Comparison of ENCODE assay signal across 8 cellular contexts in the genomic region with DNA sequence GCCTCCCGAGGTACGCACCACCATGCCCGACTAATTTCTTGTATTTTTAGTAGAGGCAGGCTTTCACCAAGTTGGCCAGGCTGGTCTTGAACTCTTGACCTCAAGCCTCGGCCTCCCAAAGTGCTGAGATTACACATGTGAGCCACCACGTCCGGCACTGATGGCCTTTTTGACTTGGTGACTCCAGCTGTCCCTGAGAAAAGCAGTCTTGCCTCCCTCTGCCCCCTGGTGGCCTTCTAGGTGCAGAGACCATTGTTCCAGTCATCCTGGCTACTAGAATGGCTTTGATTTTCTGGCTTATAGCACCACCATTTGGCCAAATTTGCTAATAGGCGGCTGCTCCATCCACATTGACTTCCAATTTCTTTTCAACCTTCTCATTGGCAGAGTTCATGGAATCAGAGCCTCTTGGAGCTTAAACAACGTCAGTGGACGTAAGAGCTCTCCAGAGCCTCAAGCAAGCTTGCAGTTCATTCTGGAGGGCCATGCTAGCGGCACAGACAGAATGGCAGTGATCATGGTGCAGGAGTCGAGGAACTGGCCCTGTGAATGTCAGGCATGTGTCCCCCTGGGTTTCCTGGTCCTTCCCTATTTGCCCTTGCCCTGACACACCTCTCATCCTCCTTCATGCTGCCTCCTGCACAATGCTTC. TPM values are rescaled to one million over a fixed set of nuclear protein-coding genes. Genes with fewer than 3 reads are reported as not detected.
DNase-seq lines count a peak whose midpoint lies in the region; ATAC-seq, FAIRE-seq and TF ChIP-seq lines count a peak whose summit lies in the region.

No MANE protein-coding gene starts in this region.

- ATAC-seq in HG03378 (IDR thresholded peaks at IDR 0.05; ENCODE audit: unreplicated experiment) (peak; percentile 70), GM19328 (IDR thresholded peaks at IDR 0.05; ENCODE audit: unreplicated experiment) (no peak)
- ATAC-seq in activated CD4-positive, CD25-positive, alpha-beta regulatory T cell treated with anti-CD3 and anti-CD28 coated beads, Interleukin-2, amount 50 U/mL, for 24 hours, result peak; percentile 89 to 92
- peak; percentile 85 for ATAC-seq in central memory CD8-positive, alpha-beta T cell (replicated peaks; ENCODE audit: extremely low read depth, poor library complexity, severe bottlenecking)

- H3K9me3 Mint-ChIP-seq in central memory CD8-positive, alpha-beta T cell, result no peaks in the 10 kb centered on the region

- FAIRE-seq in GM12891 (lab: Jason Lieb, UNC), result peak; percentile 84

- no peaks in the 10 kb centered on the region for H3K4me1 Mint-ChIP-seq in central memory CD8-positive, alpha-beta T cell

- peaks cover 52% of the 10 kb centered on the region for H3K27me3 Mint-ChIP-seq in central memory CD8-positive, alpha-beta T cell

- no peak overlapping the region for H3K27ac Mint-ChIP-seq in central memory CD8-positive, alpha-beta T cell (ENCODE audit: low read depth)

- DNase-seq in GM12891 (ENCODE audit: insufficient read length, low spot score) (peak; percentile 64), NCI-H510A (lab: John Stamatoyannopoulos, UW) (peak; percentile 92), kidney glomerular epithelial cell (lab: John Stamatoyannopoulos, UW) (peak; percentile 91)
- peak; percentile 59 to 70 for DNase-seq in central memory CD8-positive, alpha-beta T cell (ENCODE audit: low spot score in 2 of 2)
- DNase-seq in stimulated activated CD4-positive, alpha-beta T cell treated with anti-CD3 and anti-CD28 coated beads, Interleukin-2, amount 100 ng/mL, for 24 hours, result peak; percentile 79 to 84

- peaks cover 2% of the 10 kb centered on the region for H3K36me3 Mint-ChIP-seq in central memory CD8-positive, alpha-beta T cell (ENCODE audit: insufficient read depth)

- TF ChIP-seq POLR2A in GM12891 (IDR thresholded peaks at IDR 0.05; ENCODE audit: low read depth, low read length), result no peak

- no peak overlapping the region for H3K4me3 Mint-ChIP-seq in central memory CD8-positive, alpha-beta T cell

TF ChIP-seq in GM12891, 5 proteins besides CTCF, POLR2A, EP300 and RAD21:
- no peak for TF ChIP-seq SPI1 (IDR thresholded peaks at IDR 0.05; ENCODE audit: low read depth, low read length)
- TF ChIP-seq TAF1 (IDR thresholded peaks at IDR 0.05; ENCODE audit: low read depth, low read length), result no peak
- TF ChIP-seq POU2F2 (IDR thresholded peaks at IDR 0.05; ENCODE audit: low read depth, low read length), result no peak
- TF ChIP-seq POLR2AphosphoS5 (IDR thresholded peaks at IDR 0.05; ENCODE audit: low read depth, low read length), result no peak
- no peak for TF ChIP-seq PAX5 (IDR thresholded peaks at IDR 0.05; ENCODE audit: insufficient read depth, low read length, severe bottlenecking)

RNA-seq across cellular contexts. Expression of gene EIF4B, which starts 25.4 kb away (rescaled TPM):
- polyA plus RNA-seq in GM12891 (2012; ENCODE audit: low read depth, missing spikeins), result 328 TPM

RNA-seq across cellular contexts. Expression of gene KRT18, which starts 32.0 kb away (rescaled TPM):
- polyA plus RNA-seq in GM12891 (2012; ENCODE audit: low read depth, missing spikeins), result 9.5 TPM
